ENCODE assay signal across 19 cellular contexts in the genomic region with DNA sequence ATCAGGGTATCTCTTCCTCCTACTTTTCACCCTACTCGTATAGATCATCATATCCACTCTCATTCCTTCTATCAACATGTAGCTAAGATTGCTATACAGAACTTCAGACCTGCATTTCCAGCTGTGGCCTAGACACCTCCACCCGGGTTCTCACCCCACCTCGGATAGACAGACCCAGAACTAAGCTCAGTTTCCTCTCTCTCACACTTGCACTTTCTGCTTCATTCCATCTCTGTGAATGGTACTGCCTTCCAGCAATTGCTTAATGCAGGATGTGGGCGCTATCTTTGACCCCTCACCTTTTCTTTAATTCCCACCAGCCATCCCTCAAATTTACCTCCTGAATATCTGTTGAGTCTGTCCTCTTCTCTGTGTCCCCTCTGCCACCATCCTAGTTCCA. TPM values are rescaled to one million over a fixed set of nuclear protein-coding genes. Genes with fewer than 3 reads are reported as not detected.
DNase-seq lines count a peak whose midpoint lies in the region; ATAC-seq lines count a peak whose summit lies in the region.
"Had no signal": no experiment of that assay in that cellular context is flagged by ENCODE, and none has a peak within 500 bp of the region (broad histone marks: within the 10 kb centered on the region; RNA-seq: fewer than 3 reads in every experiment).

No MANE protein-coding gene starts in this region.

- peak overlapping the region; percentile 99 for H3K27ac Mint-ChIP-seq in stimulated activated naive CD8-positive, alpha-beta T cell treated with anti-CD3 and anti-CD28 coated beads, Interleukin-15, Interleukin-2, amounts not matched to agents 100 ng/mL and 50 ng/mL, for 24 hours
- peak overlapping the region; percentile 86 for H3K27ac Mint-ChIP-seq in activated T-helper 17 cell treated with anti-CD3 and anti-CD28 coated beads, Interleukin-2, amount 50 U/mL, for 72 hours
- peak overlapping the region; percentile 77 to 94 (median 90) for H3K27ac Mint-ChIP-seq in immature natural killer cell

- no peak for ATAC-seq in stimulated activated naive CD8-positive, alpha-beta T cell treated with anti-CD3 and anti-CD28 coated beads, Interleukin-15, Interleukin-2, amounts not matched to agents 100 U/mL and 50 U/mL, for 24 hours
- ATAC-seq in activated T-helper 17 cell treated with anti-CD3 and anti-CD28 coated beads, Interleukin-2, amount 50 U/mL, for 72 hours (replicated peaks): no peak
- ATAC-seq in GM21723 (IDR thresholded peaks at IDR 0.05; ENCODE audit: unreplicated experiment) (no peak), HG03521 (IDR thresholded peaks at IDR 0.05; ENCODE audit: unreplicated experiment) (no peak)
- ATAC-seq: body of pancreas, mucosa of descending colon had no signal

- H3K4me1 Mint-ChIP-seq in stimulated activated naive CD8-positive, alpha-beta T cell treated with anti-CD3 and anti-CD28 coated beads, Interleukin-15, Interleukin-2, amounts not matched to agents 100 ng/mL and 50 ng/mL, for 24 hours (ENCODE audit: low read depth): peaks cover 78% of the 10 kb centered on the region
- peaks cover 40% of the 10 kb centered on the region for H3K4me1 Mint-ChIP-seq in activated T-helper 17 cell treated with anti-CD3 and anti-CD28 coated beads, Interleukin-2, amount 50 U/mL, for 72 hours
- H3K4me1 Mint-ChIP-seq in immature natural killer cell: peaks cover 71 to 95% of the 10 kb centered on the region in 2 donors

- H3K4me3 Mint-ChIP-seq in stimulated activated naive CD8-positive, alpha-beta T cell treated with anti-CD3 and anti-CD28 coated beads, Interleukin-15, Interleukin-2, amounts not matched to agents 100 ng/mL and 50 ng/mL, for 24 hours: peak overlapping the region; percentile 70
- H3K4me3 Mint-ChIP-seq in activated T-helper 17 cell treated with anti-CD3 and anti-CD28 coated beads, Interleukin-2, amount 50 U/mL, for 72 hours: peak overlapping the region; percentile 69
- H3K4me3 Mint-ChIP-seq in immature natural killer cell: peak overlapping the region; percentile 72 to 90 (median 82)

- peaks cover 17% of the 10 kb centered on the region for H3K36me3 Mint-ChIP-seq in stimulated activated naive CD8-positive, alpha-beta T cell treated with anti-CD3 and anti-CD28 coated beads, Interleukin-15, Interleukin-2, amounts not matched to agents 100 ng/mL and 50 ng/mL, for 24 hours (ENCODE audit: low read depth)
- H3K36me3 Mint-ChIP-seq in activated T-helper 17 cell treated with anti-CD3 and anti-CD28 coated beads, Interleukin-2, amount 50 U/mL, for 72 hours (ENCODE audit: low read depth): peaks cover 70% of the 10 kb centered on the region
- H3K36me3 Mint-ChIP-seq in immature natural killer cell: peaks cover 9 to 29% (median 18%) of the 10 kb centered on the region in 3 donors

- peaks cover 14% of the 10 kb centered on the region for H3K9me3 Mint-ChIP-seq in stimulated activated naive CD8-positive, alpha-beta T cell treated with anti-CD3 and anti-CD28 coated beads, Interleukin-15, Interleukin-2, amounts not matched to agents 100 ng/mL and 50 ng/mL, for 24 hours
- no peaks in the 10 kb centered on the region for H3K9me3 Mint-ChIP-seq in activated T-helper 17 cell treated with anti-CD3 and anti-CD28 coated beads, Interleukin-2, amount 50 U/mL, for 72 hours
- H3K9me3 Mint-ChIP-seq in immature natural killer cell: peaks cover 0 to 2% (median 0%) of the 10 kb centered on the region in 6 donors

- DNase-seq in stimulated activated naive CD8-positive, alpha-beta T cell treated with anti-CD3 and anti-CD28 coated beads, Interleukin-15, Interleukin-2, amounts not matched to agents 100 U/mL and 50 U/mL, for 24 hours: no peak
- DNase-seq in immature natural killer cell (peak; percentile 37 to 56 (median 50)), amygdala (lab: John Stamatoyannopoulos, UW) (no peak)
- no peak for DNase-seq in activated naive CD4-positive, alpha-beta T cell treated with Interleukin-2 at 50 U/mL for 16 hours
- DNase-seq: activated effector memory CD4-positive, alpha-beta T cell treated with Interleukin-2 at 50 U/mL for 16 hours; body of pancreas; Calu3; GF-D8; heart left ventricle; KG1; left cardiac atrium; mucosa of descending colon; NCI-H1105; NCI-H2171; stimulated activated naive CD4-positive, alpha-beta T cell had no signal

- H3K27me3 Mint-ChIP-seq in stimulated activated naive CD8-positive, alpha-beta T cell treated with anti-CD3 and anti-CD28 coated beads, Interleukin-15, Interleukin-2, amounts not matched to agents 100 ng/mL and 50 ng/mL, for 24 hours: no peaks in the 10 kb centered on the region
- H3K27me3 Mint-ChIP-seq in activated T-helper 17 cell treated with anti-CD3 and anti-CD28 coated beads, Interleukin-2, amount 50 U/mL, for 72 hours: no peaks in the 10 kb centered on the region
- peaks cover 0 to 11% (median 0%) of the 10 kb centered on the region in 3 donors for H3K27me3 Mint-ChIP-seq in immature natural killer cell (ENCODE audit: low read depth in 3 of 3)

RNA-seq across cellular contexts. Expression of a gene that starts 35.7 kb away (rescaled TPM):
- 10 to 100 TPM; 32.7 to 33.9 TPM for total RNA-seq in activated T-helper 17 cell treated with anti-CD3 and anti-CD28 coated beads, Interleukin-2, amount 50 U/mL, for 72 hours
- polyA plus RNA-seq in immature natural killer cell: 100 to 1,000 TPM; 104 to 125 (median 108) TPM

Comparison
In these comparisons a context has a peak if more than half of its experiments do, and no peak if none do; other contexts are left out.
1. DNase-seq: peak in immature natural killer cell (3 of 3); none in stimulated activated naive CD8-positive, alpha-beta T cell treated with anti-CD3 and anti-CD28 coated beads, Interleukin-15, Interleukin-2, amounts not matched to agents 100 U/mL and 50 U/mL, for 24 hours (single experiment), amygdala (0 of 56) and activated naive CD4-positive, alpha-beta T cell treated with Interleukin-2 at 50 U/mL for 16 hours (single experiment).
2. Peak in every context shown above with its lines, with median percentiles within 50 percentile points of each other: H3K27ac Mint-ChIP-seq and H3K4me3 Mint-ChIP-seq.